Comparison of ENCODE assay signal across 8 cellular contexts in the genomic region with DNA sequence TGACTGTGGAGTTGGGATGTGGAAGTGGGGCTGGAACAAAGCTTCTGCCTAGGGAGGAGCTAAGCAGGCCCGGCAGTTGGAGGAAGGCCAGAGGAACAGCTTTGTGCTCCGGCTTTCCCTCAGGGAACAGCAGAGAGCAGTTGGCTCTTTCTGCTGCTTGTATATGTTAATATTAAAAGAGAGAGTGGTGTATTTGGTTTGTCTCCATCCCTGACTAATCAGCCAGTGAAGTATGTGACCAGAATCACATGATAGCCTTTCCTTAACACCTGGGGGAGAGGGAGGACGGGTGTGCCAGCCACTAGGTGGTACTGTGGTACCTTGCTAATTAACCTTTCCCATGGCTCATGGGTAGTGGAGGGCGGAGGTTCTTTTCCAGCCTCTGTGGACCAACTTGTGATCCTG. TPM values are rescaled to one million over a fixed set of nuclear protein-coding genes. Genes with fewer than 3 reads are reported as not detected.
DNase-seq lines count a peak whose midpoint lies in the region; ATAC-seq and TF ChIP-seq lines count a peak whose summit lies in the region.

No MANE protein-coding gene starts in this region.

- no peak for TF ChIP-seq POLR2A in esophagus muscularis mucosa (IDR thresholded peaks at IDR 0.05; ENCODE audit: low read depth)

- H3K9me3 Mint-ChIP-seq in activated B cell treated with CpG ODN at 0.5 μM for 24 hours: no peaks in the 10 kb centered on the region

- ATAC-seq in activated B cell treated with CpG ODN at 0.5 μM for 24 hours (ENCODE audit: low read depth) (peak; percentile 69), omental fat pad (ENCODE audit: low FRiP score) (peak; percentile 87), HG03565 (IDR thresholded peaks at IDR 0.05; ENCODE audit: unreplicated experiment) (no peak), GM19328 (IDR thresholded peaks at IDR 0.05; ENCODE audit: unreplicated experiment) (no peak)

- CTCF ChIA-PET in activated B cell treated with CpG ODN at 0.5 μM for 24 hours (lab: Charles Lee): interaction anchor here (0.7 to 2.2 kb wide), 4 partner anchors 82 to 142 kb away, joined by 3 to 7 read pairs (median 4); a partner anchor contains a TSS

- no peak overlapping the region for H3K4me3 ChIP-seq in esophagus muscularis mucosa

- TF ChIP-seq CTCF in activated B cell treated with CpG ODN at 0.5 μM for 24 hours (IDR thresholded peaks at IDR 0.05) (no peak), esophagus muscularis mucosa (IDR thresholded peaks at IDR 0.05) (peak; percentile 43 to 53 (median 47)), omental fat pad (IDR thresholded peaks at IDR 0.05) (no peak)

- no peaks in the 10 kb centered on the region for H3K9me3 ChIP-seq in esophagus muscularis mucosa

- H3K4me3 Mint-ChIP-seq in activated B cell treated with CpG ODN at 0.5 μM for 24 hours: no peak overlapping the region

- 44% methylated on average over 4 of the region's 4 CpGs for whole genome bisulfite sequencing in esophagus muscularis mucosa

- H3K36me3 ChIP-seq in esophagus muscularis mucosa: peaks cover 42 to 68% (median 67%) of the 10 kb centered on the region in 4 donors

- H3K27me3 Mint-ChIP-seq in activated B cell treated with CpG ODN at 0.5 μM for 24 hours: no peaks in the 10 kb centered on the region

- peaks cover 12% of the 10 kb centered on the region for H3K4me1 Mint-ChIP-seq in activated B cell treated with CpG ODN at 0.5 μM for 24 hours

- intact Hi-C loops in activated B cell treated with CpG ODN at 0.5 μM for 24 hours (cut with micrococcal nuclease) (loop anchor here (1.0 kb wide), 2 partner anchors 105 to 144 kb away; no protein-coding TSS in a partner anchor), esophagus muscularis mucosa (cut with DNase I) (loop anchor here (5.0 kb wide), 2 partner anchors 42 to 107 kb away; a partner anchor contains a TSS)

- POLR2A ChIA-PET in activated B cell treated with CpG ODN at 0.5 μM for 24 hours (lab: Charles Lee): no interaction called here

- H3K36me3 Mint-ChIP-seq in activated B cell treated with CpG ODN at 0.5 μM for 24 hours (ENCODE audit: low read depth): peaks cover 63% of the 10 kb centered on the region

- no peak for TF ChIP-seq EP300 in esophagus muscularis mucosa (IDR thresholded peaks at IDR 0.05)

- DNase-seq in SIG-M5 treated with dmso at 0.1 percent for 504 hours (lab: John Stamatoyannopoulos, UW; ENCODE audit: unreplicated experiment) (peak; percentile 26), SIG-M5 (lab: John Stamatoyannopoulos, UW) (no peak), NCI-H1694 (lab: John Stamatoyannopoulos, UW) (peak; percentile 88), activated B cell treated with CpG ODN at 0.5 μM for 24 hours (no peak), esophagus muscularis mucosa (ENCODE audit: extremely low spot score) (no peak), omental fat pad (ENCODE audit: low spot score) (no peak)

- H3K27ac ChIP-seq in esophagus muscularis mucosa (replicated peaks in 1 of 4): peak overlapping the region in 1 of 4 donors; percentile 22

- no peak overlapping the region for H3K27ac Mint-ChIP-seq in activated B cell treated with CpG ODN at 0.5 μM for 24 hours

- H3K4me1 ChIP-seq in esophagus muscularis mucosa: peaks cover 4 to 11% (median 8%) of the 10 kb centered on the region in 4 donors

- no peaks in the 10 kb centered on the region for H3K27me3 ChIP-seq in esophagus muscularis mucosa

RNA-seq across cellular contexts. Expression of a gene that starts 10.0 kb away (rescaled TPM):
- total RNA-seq in activated B cell treated with CpG ODN at 0.5 μM for 24 hours (72.0 and 74.2 TPM in 2 replicates), esophagus muscularis mucosa (10 to 100 TPM; 29.3 to 39.5 (median 33.8) TPM), omental fat pad (10 to 100 TPM; 28.5 to 50.3 (median 38.7) TPM)

RNA-seq across cellular contexts. Expression of a gene that starts 10.1 kb away (rescaled TPM):
- total RNA-seq in activated B cell treated with CpG ODN at 0.5 μM for 24 hours: 52.1 and 54.2 TPM in 2 replicates
- 100 to 1,000 TPM in 2 of 4 donors, 10 to 100 TPM in 2; 64.0 to 119 (median 86.3) TPM for total RNA-seq in esophagus muscularis mucosa
- 10 to 100 TPM; 34.9 to 46.0 (median 43.2) TPM for total RNA-seq in omental fat pad

RNA-seq across cellular contexts. Expression of a gene that starts 29.5 kb away (rescaled TPM):
- total RNA-seq in activated B cell treated with CpG ODN at 0.5 μM for 24 hours (169 and 177 TPM in 2 replicates), esophagus muscularis mucosa (100 to 1,000 TPM; 258 to 397 (median 298) TPM), omental fat pad (100 to 1,000 TPM; 240 to 284 (median 246) TPM)

RNA-seq across cellular contexts. Expression of a gene that starts 40.9 kb away (rescaled TPM):
- total RNA-seq in activated B cell treated with CpG ODN at 0.5 μM for 24 hours (78.0 and 86.7 TPM in 2 replicates), esophagus muscularis mucosa (10 to 100 TPM; 34.8 to 43.2 (median 36.9) TPM), omental fat pad (10 to 100 TPM; 41.0 to 76.7 (median 64.0) TPM)

RNA-seq across cellular contexts. Expression of a gene that starts 48.3 kb away (rescaled TPM):
- total RNA-seq in activated B cell treated with CpG ODN at 0.5 μM for 24 hours (not detected in 2 replicates), esophagus muscularis mucosa (not detected), omental fat pad (not detected)

Comparison
In these comparisons a context has a peak if more than half of its experiments do, and no peak if none do; other contexts are left out.
1. DNase-seq: peak in SIG-M5 treated with dmso at 0.1 percent for 504 hours (single experiment) and NCI-H1694 (single experiment); none in SIG-M5 (single experiment), activated B cell treated with CpG ODN at 0.5 μM for 24 hours (single experiment), esophagus muscularis mucosa (single experiment) and omental fat pad (single experiment).
2. ATAC-seq: peak in activated B cell treated with CpG ODN at 0.5 μM for 24 hours (single experiment) and omental fat pad (single experiment); none in HG03565 (single experiment) and GM19328 (single experiment).
3. CTCF ChIP-seq: peak in esophagus muscularis mucosa (3 of 3); none in activated B cell treated with CpG ODN at 0.5 μM for 24 hours (single experiment) and omental fat pad (0 of 3).